ENCODE assay signal across 6 cellular contexts in genomic region chr20:28619956-28620651, GRCh38.
DNase-seq lines count a peak whose midpoint lies in the region; ATAC-seq, FAIRE-seq and TF ChIP-seq lines count a peak whose summit lies in the region.
"Not testable (repeated sequence)": the region's sequence is repeated elsewhere in the genome, so short reads cannot be mapped to it uniquely, and the experiment has no call there.

No MANE protein-coding gene starts in this region.

- H3K4me3 Mint-ChIP-seq in endodermal cell, result not testable (repeated sequence)

- FAIRE-seq in kidney (lab: Jason Lieb, UNC), result not testable (repeated sequence)

- DNase-seq in endodermal cell, result peak; percentile 35
- DNase-seq in Right ventricle myocardium inferior (ENCODE audit: missing footprints), result peak; percentile 57
- peak; percentile 63 for DNase-seq in kidney
- DNase-seq in lower lobe of right lung, result peak; percentile 40
- peak; percentile 82 for DNase-seq in posterior vena cava (ENCODE audit: low spot score)
- DNase-seq in spleen, result peak; percentile 69

- intact Hi-C loops in Right ventricle myocardium inferior (cut with DNase I); kidney (cut with DNase I); lower lobe of right lung (cut with DNase I); posterior vena cava (cut with DNase I); spleen (cut with DNase I; ENCODE audit: low total_unique reads): not testable (repeated sequence)

- not testable (repeated sequence) for H3K27ac Mint-ChIP-seq in endodermal cell

- H3K9me3 ChIP-seq in endodermal cell (ENCODE audit: control insufficient read depth, low read length) (peaks cover 39% of the 10 kb centered on the region), lower lobe of right lung (peaks cover 18% of the 10 kb centered on the region), spleen (peaks cover 6 to 58% (median 36%) of the 10 kb centered on the region in 8 donors)
- H3K9me3 ChIP-seq in kidney (ENCODE audit: control insufficient read depth in 1 of 2, low read length in 2 of 2), result not testable (repeated sequence)

- H3K36me3 Mint-ChIP-seq in endodermal cell (ENCODE audit: low read depth), result not testable (repeated sequence)

- not testable (repeated sequence) for TF ChIP-seq POLR2A in spleen (IDR thresholded peaks at IDR 0.05)

- peaks cover 79% of the 10 kb centered on the region for H3K9me3 Mint-ChIP-seq in endodermal cell

- H3K9ac ChIP-seq in endodermal cell (ENCODE audit: extremely low read depth, low read length, poor library complexity, severe bottlenecking); kidney (ENCODE audit: low read length in 2 of 2): not testable (repeated sequence)

- not testable (repeated sequence) for H3K4me1 ChIP-seq in endodermal cell (ENCODE audit: control insufficient read depth, insufficient read depth, low read length); kidney (ENCODE audit: control insufficient read depth in 1 of 2, insufficient read depth in 1 of 2, low read depth in 1 of 2, low read length in 2 of 2); lower lobe of right lung; spleen

- not testable (repeated sequence) for H3K4me1 Mint-ChIP-seq in endodermal cell

- not testable (repeated sequence) for ATAC-seq in Right ventricle myocardium inferior, lower lobe of right lung

- H3K27ac ChIP-seq in endodermal cell (ENCODE audit: low read depth, low read length); kidney (ENCODE audit: low read depth in 2 of 2, low read length in 2 of 2); lower lobe of right lung; spleen: not testable (repeated sequence)

- not testable (repeated sequence) for TF ChIP-seq CTCF in endodermal cell (conservative IDR thresholded peaks at IDR 0.05); kidney (IDR thresholded peaks at IDR 0.05; ENCODE audit: borderline replicate concordance, extremely low read depth, insufficient read depth); lower lobe of right lung (IDR thresholded peaks at IDR 0.05); spleen (IDR thresholded peaks at IDR 0.05 in 8 of 11, conservative IDR thresholded peaks at IDR 0.05 in 3 of 11)

- H3K27me3 Mint-ChIP-seq in endodermal cell (ENCODE audit: insufficient read depth), result not testable (repeated sequence)

- H3K36me3 ChIP-seq in endodermal cell (ENCODE audit: control insufficient read depth, insufficient read depth, low read length); kidney (ENCODE audit: control insufficient read depth in 1 of 2, insufficient read depth in 2 of 2, low read length in 2 of 2); lower lobe of right lung; spleen: not testable (repeated sequence)

- H3K27me3 ChIP-seq in endodermal cell (ENCODE audit: control insufficient read depth, insufficient read depth, low read length, poor library complexity, severe bottlenecking); lower lobe of right lung (ENCODE audit: low read depth); spleen (replicated peaks in 1 of 7): not testable (repeated sequence)

- H3K4me3 ChIP-seq in endodermal cell (ENCODE audit: low read length); kidney (ENCODE audit: low read length in 2 of 2); lower lobe of right lung; spleen: not testable (repeated sequence)

- WGBS in endodermal cell (ENCODE audit: insufficient coverage in 1 of 2, insufficient read length in 1 of 2), 2 experiments, result 86% methylated on average over 19 to 20 of the region's 20 CpGs
- 73 to 81% (median 79%) methylated on average over 15 to 20 of the region's 20 CpGs for WGBS in spleen, 5 donors
